Comparison of ENCODE assay signal across 27 cellular contexts in genomic region chr10:87895430-87895829, GRCh38. TPM values are rescaled to one million over a fixed set of nuclear protein-coding genes. Genes with fewer than 3 reads are reported as not detected.
DNase-seq lines count a peak whose midpoint lies in the region; ATAC-seq, FAIRE-seq and TF ChIP-seq lines count a peak whose summit lies in the region.
"Had no signal": no experiment of that assay in that cellular context is flagged by ENCODE, and none has a peak within 500 bp of the region (broad histone marks: within the 10 kb centered on the region; RNA-seq: fewer than 3 reads in every experiment).

No MANE protein-coding gene starts in this region.

- TSS peak; percentile 3 for BruUV-seq in HepG2 (replicated peaks; lab: Mats Ljungman, UMichigan)
- BruUV-seq in Panc1 (replicated peaks; lab: Mats Ljungman, UMichigan): TSS peak; percentile 21

- intact Hi-C loops in HepG2 (cut with micrococcal nuclease; ENCODE audit: unreplicated experiment) (no loop called here), right lobe of liver (cut with DNase I) (no loop called here), Panc1 (cut with micrococcal nuclease; ENCODE audit: unreplicated experiment) (no loop called here)

- 100% methylated on average over 1 of the region's 1 CpG for WGBS in HepG2 (ENCODE audit: low lambda C conversion rate)
- WGBS in right lobe of liver (ENCODE audit: insufficient coverage, low coverage, low lambda C conversion rate, missing lambda C conversion rate): 67% methylated on average over 1 of the region's 1 CpG

- H3K27me3 ChIP-seq in HepG2 (ENCODE audit: control insufficient read depth in 1 of 2, insufficient read depth in 2 of 2, low read length in 2 of 2) (no peaks in the 10 kb centered on the region), right lobe of liver (no peaks in the 10 kb centered on the region), Panc1 (ENCODE audit: control insufficient read depth, insufficient read depth, low read length) (no peaks in the 10 kb centered on the region)
- H3K27me3 ChIP-seq: heart right ventricle, right atrium auricular region had no signal

- H3K9me3 ChIP-seq in HepG2 (ENCODE audit: low read length) (no peaks in the 10 kb centered on the region), right lobe of liver (no peaks in the 10 kb centered on the region), Panc1 (ENCODE audit: control insufficient read depth, insufficient read depth, low read depth, low read length) (no peaks in the 10 kb centered on the region)

- TF ChIP-seq POLR2A in HepG2 (IDR thresholded peaks at IDR 0.05; ENCODE audit: insufficient read depth in 1 of 2, low read depth in 2 of 2, low read length in 2 of 2) (no peak), right lobe of liver (IDR thresholded peaks at IDR 0.05) (no peak)

- no peaks in the 10 kb centered on the region for H4K20me1 ChIP-seq in HepG2 (ENCODE audit: insufficient read depth, low read length)

- TF ChIP-seq EP300 in HepG2 (IDR thresholded peaks at IDR 0.05; ENCODE audit: low read depth in 2 of 2, low read length in 2 of 2) (no peak), HepG2 (CRISPR knock-in tag; IDR thresholded peaks at IDR 0.05; ENCODE audit: borderline replicate concordance) (no peak)

- CTCF ChIA-PET in HepG2 (lab: Yijun Ruan, JAX; ENCODE audit: low intra/inter-chr PET ratio, low total read pairs) (no interaction called here), Panc1 (lab: Charles Lee) (no interaction called here)

- H3K36me3 ChIP-seq in HepG2 (replicated peaks in 1 of 2; ENCODE audit: control insufficient read depth in 1 of 2, insufficient read depth in 2 of 2, low read length in 2 of 2): no peaks in the 10 kb centered on the region
- H3K36me3 ChIP-seq in right lobe of liver: peaks cover 0 to 4% (median 0%) of the 10 kb centered on the region in 4 donors
- no peaks in the 10 kb centered on the region for H3K36me3 ChIP-seq in Panc1 (ENCODE audit: control insufficient read depth, insufficient read depth, low read length)
- H3K36me3 ChIP-seq: right atrium auricular region had no signal

- ATAC-seq in HepG2 (no peak), right lobe of liver (no peak), Panc1 (no peak)
- ATAC-seq: activated T-cell treated with anti-CD3 and anti-CD28 coated beads, Interleukin-2, amount 50 U/mL, for 4 hours; heart right ventricle; stimulated activated naive CD8-positive, alpha-beta T cell treated with anti-CD3 and anti-CD28 coated beads, Interleukin-15, amount 100 ng/mL, for 72 hours had no signal

- no peak for DNase-seq in HepG2 (ENCODE audit: low spot score)
- DNase-seq in right lobe of liver: no peak
- no peak for DNase-seq in Panc1 (ENCODE audit: low read depth, low spot score)
- peak; percentile 18 for DNase-seq in myocyte (ENCODE audit: low read depth)
- no peak for DNase-seq in hepatic stellate cell (ENCODE audit: low spot score)
- no peak for DNase-seq in putamen (ENCODE audit: low spot score)
- DNase-seq in AML-193 (lab: John Stamatoyannopoulos, UW): no peak
- DNase-seq: activated CD4-positive, CD25-positive, alpha-beta regulatory T cell; activated gamma-delta T cell treated with Interleukin-2 at 50 U/mL for 16 hours; activated T-cell treated with anti-CD3 and anti-CD28 coated beads, Interleukin-2, amount 50 U/mL, for 4 hours; cerebellar nuclear complex; DMS53; foreskin melanocyte; heart right ventricle; kidney glomerular epithelial cell; NCI-H1105 treated with DMSO at 0.1 percent for 48 hours; NCI-H187 treated with DMSO at 0.1 percent for 48 hours; NCI-H2171 treated with DMSO at 0.1 percent for 48 hours; NCI-H510A; stimulated activated CD4-positive, alpha-beta T cell treated with anti-CD3 and anti-CD28 coated beads, Interleukin-1b, Interleukin-23, amount 100 ng/mL, for 48 hours; stimulated activated naive CD8-positive, alpha-beta T cell treated with anti-CD3 and anti-CD28 coated beads, Interleukin-15, amount 100 ng/mL, for 72 hours; T-helper 1 cell had no signal

- H3K79me2 ChIP-seq in HepG2 (ENCODE audit: insufficient read depth, low read length): peaks cover 6% of the 10 kb centered on the region

- POLR2A ChIA-PET in HepG2 (lab: Yijun Ruan, JAX) (interaction anchor here (1.1 kb wide), 1 partner anchor 33 kb away, joined by 3 read pairs; no protein-coding TSS in a partner anchor), Panc1 (lab: Charles Lee) (no interaction called here)

- H2AFZ ChIP-seq in HepG2 (ENCODE audit: low read length): no peak overlapping the region
- H2AFZ ChIP-seq: parathyroid adenoma had no signal

- no peak overlapping the region for H3K4me2 ChIP-seq in HepG2 (ENCODE audit: low read depth, low read length)

- no peak overlapping the region for H3K9ac ChIP-seq in HepG2 (ENCODE audit: insufficient read depth, low read depth, low read length)
- H3K9ac ChIP-seq: parathyroid adenoma had no signal

- H3K27ac ChIP-seq in HepG2 (ENCODE audit: extremely low read length, insufficient read depth, low read length) (no peak overlapping the region), right lobe of liver (no peak overlapping the region), Panc1 (ENCODE audit: low read length) (no peak overlapping the region)
- H3K27ac ChIP-seq: parathyroid adenoma, RWPE1 had no signal

- no peaks in the 10 kb centered on the region for H3K4me1 ChIP-seq in HepG2 (ENCODE audit: insufficient read depth, low read length)
- H3K4me1 ChIP-seq in right lobe of liver: peaks cover 0 to 5% (median 0%) of the 10 kb centered on the region in 4 donors
- H3K4me1 ChIP-seq in Panc1 (ENCODE audit: control insufficient read depth, insufficient read depth, low read length): no peaks in the 10 kb centered on the region
- H3K4me1 ChIP-seq: parathyroid adenoma had no signal

- TF ChIP-seq CTCF in HepG2 (CRISPR knock-in tag; IDR thresholded peaks at IDR 0.05) (no peak), right lobe of liver (IDR thresholded peaks at IDR 0.05) (no peak), Panc1 (IDR thresholded peaks at IDR 0.05) (no peak)

- no peak for FAIRE-seq in HepG2 (lab: Jason Lieb, UNC)
- FAIRE-seq: urothelium cell line had no signal

- no peak overlapping the region for H3K4me3 ChIP-seq in HepG2 (replicated peaks in 1 of 3; ENCODE audit: insufficient read depth in 1 of 3, low read depth in 2 of 3, low read length in 3 of 3)
- no peak overlapping the region for H3K4me3 ChIP-seq in right lobe of liver
- H3K4me3 ChIP-seq in Panc1 (ENCODE audit: low read depth in 2 of 2, low read length in 2 of 2): no peak overlapping the region
- H3K4me3 ChIP-seq: heart right ventricle, lung, right atrium auricular region had no signal

- in situ Hi-C loops in HepG2 (cut with HindIII; ENCODE audit: extremely low pct_ligation_motif_present, low pct_unique_long_range_greater_than_20kb) (no loop called here), Panc1 (cut with HindIII; ENCODE audit: low pct_unique_long_range_greater_than_20kb, low sequenced_read_pairs) (no loop called here)

- TF ChIP-seq RAD21 in HepG2 (CRISPR knock-in tag; IDR thresholded peaks at IDR 0.05): no peak

RNA-seq across cellular contexts. Expression of gene PTEN, which starts 32.0 kb away (rescaled TPM):
- total RNA-seq in HepG2 (2016; rRNA removed; fragmentation: Illumina TruSeq; extraction: Trizol) (53.4 and 61.3 TPM in 2 replicates), right lobe of liver (10 to 100 TPM; 37.5 to 73.7 (median 50.4) TPM), Panc1 (2021; ENCODE audit: unreplicated experiment) (88.9 TPM), myocyte (66.2 and 69.3 TPM in 2 replicates)
- total RNA-seq in HepG2 (2016; cell fraction: cytosol; rRNA removed; fragmentation: Illumina TruSeq; extraction: Trizol; ENCODE audit: low read depth): 82.4 and 88.0 TPM in 2 replicates
- total RNA-seq in HepG2 (2016; cell fraction: insoluble cytoplasmic fraction; rRNA removed; fragmentation: Illumina TruSeq; extraction: Trizol): 47.2 and 66.2 TPM in 2 replicates
- 81.1 and 107 TPM in 2 replicates for total RNA-seq in HepG2 (2016; cell fraction: membrane; rRNA removed; fragmentation: Illumina TruSeq; extraction: Trizol)
- 127 and 136 TPM in 2 replicates for total RNA-seq in HepG2 (2016; cell fraction: nucleus; rRNA removed; fragmentation: Illumina TruSeq; extraction: Trizol)
- 21.4 and 30.3 TPM in 2 replicates for polyA plus RNA-seq in HepG2 (2011; rRNA removed)
- polyA plus RNA-seq in HepG2 (2011; cell fraction: cytosol; rRNA removed): 7.0 and 9.2 TPM in 2 replicates
- 16.9 and 17.8 TPM in 2 replicates for polyA plus RNA-seq in HepG2 (2011; cell fraction: nucleus; rRNA removed)
- 34.8 and 38.6 TPM in 2 replicates for polyA plus RNA-seq in HepG2 (2012)
- 34.1 and 35.2 TPM in 2 replicates for polyA plus RNA-seq in HepG2 (2016; cell fraction: cytosol; fragmentation: Illumina TruSeq; extraction: Trizol; ENCODE audit: low read depth)
- 41.9 and 43.9 TPM in 2 replicates for polyA plus RNA-seq in HepG2 (2016; cell fraction: insoluble cytoplasmic fraction; fragmentation: Illumina TruSeq; extraction: Trizol; ENCODE audit: low read depth)
- 60.0 and 64.3 TPM in 2 replicates for polyA plus RNA-seq in HepG2 (2016; cell fraction: membrane; fragmentation: Illumina TruSeq; extraction: Trizol; ENCODE audit: low read depth)
- polyA plus RNA-seq in HepG2 (2016; cell fraction: nucleus; fragmentation: Illumina TruSeq; extraction: Trizol; ENCODE audit: insufficient read depth, low read depth): 62.6 and 63.9 TPM in 2 replicates
- polyA minus RNA-seq in HepG2 (2011; rRNA and poly(A)+ RNA removed; ENCODE audit: low replicate concordance): 18.6 and 85.7 TPM in 2 replicates
- 43.6 and 59.8 TPM in 2 replicates for polyA minus RNA-seq in HepG2 (2011; cell fraction: cytosol; rRNA and poly(A)+ RNA removed)
- polyA minus RNA-seq in HepG2 (2011; cell fraction: nucleus; rRNA and poly(A)+ RNA removed): 255 and 302 TPM in 2 replicates
- 30.9 TPM for polyA plus RNA-seq in Panc1 (2012; ENCODE audit: insufficient read length)
- polyA plus RNA-seq in myocyte (2012): 35.7 TPM

RNA-seq across cellular contexts. Expression of gene KLLN, which starts 32.1 kb away (rescaled TPM):
- total RNA-seq in HepG2 (2016; rRNA removed; fragmentation: Illumina TruSeq; extraction: Trizol): 0.39 and 0.44 TPM in 2 replicates
- 0.53 and 0.61 TPM in 2 replicates for total RNA-seq in HepG2 (2016; cell fraction: cytosol; rRNA removed; fragmentation: Illumina TruSeq; extraction: Trizol; ENCODE audit: low read depth)
- total RNA-seq in HepG2 (2016; cell fraction: insoluble cytoplasmic fraction; rRNA removed; fragmentation: Illumina TruSeq; extraction: Trizol): 0.45 and 0.46 TPM in 2 replicates
- 0.68 and 0.76 TPM in 2 replicates for total RNA-seq in HepG2 (2016; cell fraction: membrane; rRNA removed; fragmentation: Illumina TruSeq; extraction: Trizol)
- 0.56 and 0.63 TPM in 2 replicates for total RNA-seq in HepG2 (2016; cell fraction: nucleus; rRNA removed; fragmentation: Illumina TruSeq; extraction: Trizol)
- 0.08 and 0.12 TPM in 2 replicates for polyA plus RNA-seq in HepG2 (2011; rRNA removed)
- polyA plus RNA-seq in HepG2 (2011; cell fraction: cytosol; rRNA removed): 0.12 and 0.14 TPM in 2 replicates
- 0.19 and 0.23 TPM in 2 replicates for polyA plus RNA-seq in HepG2 (2011; cell fraction: nucleus; rRNA removed)
- 0.15 and 0.34 TPM in 2 replicates for polyA plus RNA-seq in HepG2 (2012)
- polyA plus RNA-seq in HepG2 (2016; cell fraction: cytosol; fragmentation: Illumina TruSeq; extraction: Trizol; ENCODE audit: low read depth): 0.06 and 0.10 TPM in 2 replicates
- 0.38 and 0.51 TPM in 2 replicates for polyA plus RNA-seq in HepG2 (2016; cell fraction: insoluble cytoplasmic fraction; fragmentation: Illumina TruSeq; extraction: Trizol; ENCODE audit: low read depth)
- 0.28 and 0.29 TPM in 2 replicates for polyA plus RNA-seq in HepG2 (2016; cell fraction: membrane; fragmentation: Illumina TruSeq; extraction: Trizol; ENCODE audit: low read depth)
- polyA plus RNA-seq in HepG2 (2016; cell fraction: nucleus; fragmentation: Illumina TruSeq; extraction: Trizol; ENCODE audit: insufficient read depth, low read depth): 0.27 TPM in 2 replicates
- polyA minus RNA-seq in HepG2 (2011; rRNA and poly(A)+ RNA removed; ENCODE audit: low replicate concordance): 0.64 and 3.7 TPM in 2 replicates
- 0.20 and 0.35 TPM in 2 replicates for polyA minus RNA-seq in HepG2 (2011; cell fraction: cytosol; rRNA and poly(A)+ RNA removed)
- polyA minus RNA-seq in HepG2 (2011; cell fraction: nucleus; rRNA and poly(A)+ RNA removed): 0.75 and 1.0 TPM in 2 replicates
- total RNA-seq in right lobe of liver: under 1 TPM in 5 of 6 experiments, not detected in 1; 0.24 to 0.53 (median 0.34) TPM
- 1.3 TPM for total RNA-seq in Panc1 (2021; ENCODE audit: unreplicated experiment)
- polyA plus RNA-seq in Panc1 (2012; ENCODE audit: insufficient read length): 0.67 TPM
- 1.0 and 1.2 TPM in 2 replicates for total RNA-seq in myocyte
- 0.87 TPM for polyA plus RNA-seq in myocyte (2012)
